27 cellular contexts compared by ENCODE assay signal in the genomic region with DNA sequence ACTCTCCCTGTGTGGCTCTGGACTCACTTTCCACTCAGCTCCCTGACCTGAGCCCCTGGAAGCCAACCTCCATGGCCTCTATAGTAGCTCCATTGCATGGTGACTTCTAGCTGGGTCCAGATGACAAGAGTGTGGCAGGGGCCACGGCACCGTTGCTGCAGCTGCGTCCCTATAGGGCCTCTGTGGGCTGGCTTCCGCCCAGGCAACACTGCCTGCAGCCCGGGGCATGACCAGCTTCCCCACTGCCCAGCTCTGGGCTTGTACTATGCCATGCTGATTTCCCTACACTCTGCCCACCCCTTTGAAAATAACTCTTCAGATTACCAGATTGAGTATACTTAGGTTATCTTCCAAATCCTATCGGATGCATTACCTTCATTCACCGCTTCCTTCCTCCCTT.
DNase-seq lines count a peak whose midpoint lies in the region; ATAC-seq, FAIRE-seq and TF ChIP-seq lines count a peak whose summit lies in the region.
"Had no signal": no experiment of that assay in that cellular context is flagged by ENCODE, and none has a peak within 500 bp of the region (broad histone marks: within the 10 kb centered on the region; RNA-seq: fewer than 3 reads in every experiment).

No MANE protein-coding gene starts in this region.

- intact Hi-C loops in left ventricle myocardium inferior (cut with micrococcal nuclease), result no loop called here
- intact Hi-C loops in left ventricle myocardium superior (cut with micrococcal nuclease), result no loop called here
- intact Hi-C loops in kidney (cut with DNase I), result no loop called here

- no peak overlapping the region for H3K4me3 ChIP-seq in left ventricle myocardium inferior
- no peak overlapping the region for H3K4me3 ChIP-seq in kidney (ENCODE audit: low read length in 2 of 2)
- H3K4me3 ChIP-seq in neuronal stem cell (ENCODE audit: low read length in 2 of 2), result no peak overlapping the region
- H3K4me3 ChIP-seq: BLaER1, GM12878 had no signal

- no CpG with 5 or more reads among the region's 7 CpGs for WGBS in neuronal stem cell (ENCODE audit: extremely low coverage in 2 of 2, insufficient read length in 2 of 2, insufficient replicate concordance in 1 of 2), 2 donors

- H4K91ac ChIP-seq in neuronal stem cell (ENCODE audit: low read depth, low read length, poor library complexity), result no peak overlapping the region

- H3K27me3 ChIP-seq in left ventricle myocardium inferior (ENCODE audit: low read depth) (no peaks in the 10 kb centered on the region), neuronal stem cell (ENCODE audit: control insufficient read depth in 3 of 3, insufficient read depth in 3 of 3, low read depth in 1 of 3, low read length in 3 of 3) (peaks cover 0 to 51% (median 0%) of the 10 kb centered on the region in 3 experiments)
- H3K27me3 ChIP-seq: BE2C, BLaER1 had no signal

- peak overlapping the region; percentile 31 for H3K18ac ChIP-seq in neuronal stem cell (ENCODE audit: low read length)

- no peak overlapping the region for H3K9ac ChIP-seq in kidney (ENCODE audit: low read length in 2 of 2)
- H3K9ac ChIP-seq in neuronal stem cell (ENCODE audit: low read depth, low read length, poor library complexity), result no peak overlapping the region
- H3K9ac ChIP-seq: BLaER1 had no signal

- peak overlapping the region; percentile 17 for H2AK5ac ChIP-seq in neuronal stem cell (ENCODE audit: low read depth, low read length)

- no peak for ATAC-seq in left ventricle myocardium superior
- ATAC-seq in GM19324 (IDR thresholded peaks at IDR 0.05; ENCODE audit: low FRiP score, unreplicated experiment), result no peak
- no peak for ATAC-seq in activated CD4-positive, CD25-positive, alpha-beta regulatory T cell treated with anti-CD3 and anti-CD28 coated beads, Interleukin-2, amount 50 U/mL, for 24 hours
- ATAC-seq: GM12878 had no signal

- H3K27ac ChIP-seq in left ventricle myocardium inferior (replicated peaks) (no peak overlapping the region), kidney (ENCODE audit: low read depth in 2 of 2, low read length in 2 of 2) (no peak overlapping the region), neuronal stem cell (replicated peaks; ENCODE audit: low read length) (no peak overlapping the region)
- H3K27ac ChIP-seq: BLaER1 had no signal

- TF ChIP-seq CTCF in left ventricle myocardium inferior (IDR thresholded peaks at IDR 0.05; ENCODE audit: borderline replicate concordance), result no peak
- TF ChIP-seq CTCF in kidney (IDR thresholded peaks at IDR 0.05; ENCODE audit: borderline replicate concordance, extremely low read depth, insufficient read depth), result no peak

- H2BK12ac ChIP-seq in neuronal stem cell (ENCODE audit: low read length), result no peak overlapping the region

- H2BK15ac ChIP-seq in neuronal stem cell (ENCODE audit: low read length), result peak overlapping the region; percentile 38

- no peak overlapping the region for H2BK120ac ChIP-seq in neuronal stem cell (ENCODE audit: low read depth, low read length)

- H3K23ac ChIP-seq in neuronal stem cell (ENCODE audit: low read depth, low read length, poor library complexity), result no peak overlapping the region

- H3K4me2 ChIP-seq in neuronal stem cell (ENCODE audit: insufficient read depth, low read length, poor library complexity, severe bottlenecking), result no peak overlapping the region
- H3K4me2 ChIP-seq: BLaER1 had no signal

- H2AFZ ChIP-seq in neuronal stem cell (ENCODE audit: low read length), result no peak overlapping the region

- H4K8ac ChIP-seq in neuronal stem cell (ENCODE audit: low read depth, low read length), result no peak overlapping the region

- H3K9me3 ChIP-seq in left ventricle myocardium inferior (replicated peaks), result no peaks in the 10 kb centered on the region
- H3K9me3 ChIP-seq in kidney (ENCODE audit: control insufficient read depth in 1 of 2, low read length in 2 of 2), result no peaks in the 10 kb centered on the region
- H3K9me3 ChIP-seq in neuronal stem cell (replicated peaks in 1 of 2; ENCODE audit: control insufficient read depth in 2 of 2, insufficient read depth in 1 of 2, low read depth in 1 of 2, low read length in 2 of 2), result no peaks in the 10 kb centered on the region
- H3K9me3 ChIP-seq: BE2C, BLaER1 had no signal

- FAIRE-seq in kidney (lab: Jason Lieb, UNC), result no peak
- FAIRE-seq: A204.1, GM12878, GM12892, GM18507 had no signal

- no peak overlapping the region for H3K4ac ChIP-seq in neuronal stem cell (ENCODE audit: low read length)

- H3K4me1 ChIP-seq in left ventricle myocardium inferior (peaks cover 10% of the 10 kb centered on the region), kidney (ENCODE audit: control insufficient read depth in 1 of 2, insufficient read depth in 1 of 2, low read depth in 1 of 2, low read length in 2 of 2) (no peaks in the 10 kb centered on the region), neuronal stem cell (ENCODE audit: control insufficient read depth in 2 of 2, insufficient read depth in 1 of 2, low read depth in 1 of 2, low read length in 2 of 2) (peaks cover 18 to 30% of the 10 kb centered on the region in 2 donors)
- H3K4me1 ChIP-seq: BE2C had no signal

- H3K36me3 ChIP-seq in left ventricle myocardium inferior (no peaks in the 10 kb centered on the region), kidney (ENCODE audit: control insufficient read depth in 1 of 2, insufficient read depth in 2 of 2, low read length in 2 of 2) (no peaks in the 10 kb centered on the region), neuronal stem cell (replicated peaks in 1 of 2; ENCODE audit: control insufficient read depth in 2 of 2, insufficient read depth in 2 of 2, low read length in 2 of 2) (no peaks in the 10 kb centered on the region)
- H3K36me3 ChIP-seq: BE2C, BLaER1 had no signal

- peak; percentile 9 for DNase-seq in left ventricle myocardium inferior
- DNase-seq in left ventricle myocardium superior, result no peak
- DNase-seq in kidney, result peak; percentile 15
- DNase-seq in neuronal stem cell (ENCODE audit: low spot score), result no peak
- no peak for DNase-seq in activated T-cell treated with anti-CD3 and anti-CD28 coated beads, Interleukin-2, amount 50 U/mL, for 1 hour
- DNase-seq: 8988T; ACHN; BE2C; C1 segment of cervical spinal cord; CD4-positive, alpha-beta memory T cell; CD4-positive, CD25-positive, alpha-beta regulatory T cell; CD8-positive, alpha-beta memory T cell; COR-L47; DMS 273 treated with DMSO at 0.1 percent for 48 hours; DMS153; DMS53; DMS79; DND-41; EL; GDM1 had no signal

- no peak overlapping the region for H3K14ac ChIP-seq in neuronal stem cell (ENCODE audit: low read length)

- no peaks in the 10 kb centered on the region for H3K79me1 ChIP-seq in neuronal stem cell (ENCODE audit: low read depth, low read length)

- no peak overlapping the region for H2BK5ac ChIP-seq in neuronal stem cell (ENCODE audit: low read length)

Comparison
In these comparisons a context has a peak if more than half of its experiments do, and no peak if none do; other contexts are left out.
1. DNase-seq: peak in left ventricle myocardium inferior (single experiment) and kidney (single experiment); none in left ventricle myocardium superior (single experiment), neuronal stem cell (single experiment) and activated T-cell treated with anti-CD3 and anti-CD28 coated beads, Interleukin-2, amount 50 U/mL, for 1 hour (single experiment).